9 cellular contexts compared by ENCODE assay signal in genomic region chr10:5948999-5949759, GRCh38. TPM values are rescaled to one million over a fixed set of nuclear protein-coding genes. Genes with fewer than 3 reads are reported as not detected.
DNase-seq lines count a peak whose midpoint lies in the region; ATAC-seq, FAIRE-seq and TF ChIP-seq lines count a peak whose summit lies in the region.
"Had no signal": no experiment of that assay in that cellular context is flagged by ENCODE, and none has a peak within 500 bp of the region (broad histone marks: within the 10 kb centered on the region; RNA-seq: fewer than 3 reads in every experiment).

No MANE protein-coding gene starts in this region.

- no peak overlapping the region for H3K9ac ChIP-seq in adipocyte (ENCODE audit: low read length)

- no peak overlapping the region for H3K27ac ChIP-seq in hepatocyte

- no peaks in the 10 kb centered on the region for H3K9me2 ChIP-seq in hepatocyte (replicated peaks; ENCODE audit: insufficient read depth)

- H3K27me3 ChIP-seq in adipocyte (replicated peaks; ENCODE audit: control insufficient read depth, insufficient read depth, low read length), result no peaks in the 10 kb centered on the region
- no peaks in the 10 kb centered on the region for H3K27me3 ChIP-seq in hepatocyte

- no peaks in the 10 kb centered on the region for H3K36me3 ChIP-seq in adipocyte (ENCODE audit: control insufficient read depth, insufficient read depth, low read length, severe bottlenecking)
- H3K36me3 ChIP-seq in hepatocyte (replicated peaks; ENCODE audit: insufficient read depth, low read depth), result no peaks in the 10 kb centered on the region

- peak; percentile 57 for TF ChIP-seq CTCF in hepatocyte (IDR thresholded peaks at IDR 0.05; ENCODE audit: poor library complexity)

- H3K9me3 ChIP-seq in adipocyte (ENCODE audit: control insufficient read depth, low read length) (no peaks in the 10 kb centered on the region), hepatocyte (ENCODE audit: low read depth) (no peaks in the 10 kb centered on the region)

- H4K20me1 ChIP-seq in hepatocyte (ENCODE audit: insufficient read depth, poor library complexity, severe bottlenecking), result no peaks in the 10 kb centered on the region

- TF ChIP-seq POLR2A in GM12891 (IDR thresholded peaks at IDR 0.05; ENCODE audit: low read depth, low read length), result no peak

- FAIRE-seq in GM12891 (lab: Jason Lieb, UNC), result no peak

- no peak for ATAC-seq in GM19467 (IDR thresholded peaks at IDR 0.05; ENCODE audit: unreplicated experiment)
- ATAC-seq: CD8-positive, alpha-beta T cell had no signal

- H3K4me1 ChIP-seq in adipocyte (ENCODE audit: control insufficient read depth, insufficient read depth, low read length), result peaks cover 29% of the 10 kb centered on the region
- H3K4me1 ChIP-seq in hepatocyte (ENCODE audit: insufficient read depth), result peaks cover 7% of the 10 kb centered on the region

- 48% methylated on average over 14 of the region's 14 CpGs for WGBS in hepatocyte (ENCODE audit: low lambda C conversion rate, missing lambda C conversion rate)

- H3K4me3 ChIP-seq in adipocyte (ENCODE audit: low read length) (no peak overlapping the region), hepatocyte (no peak overlapping the region)

- no peak overlapping the region for H2AFZ ChIP-seq in hepatocyte

- peak; percentile 20 for DNase-seq in NCI-H748 (lab: John Stamatoyannopoulos, UW; ENCODE audit: unreplicated experiment)
- DNase-seq in NCI-H748 treated with DMSO at 0.1 percent for 48 hours (lab: John Stamatoyannopoulos, UW), result no peak
- peak; percentile 30 for DNase-seq in NCI-H2227 (lab: John Stamatoyannopoulos, UW; ENCODE audit: unreplicated experiment)
- peak; percentile 67 for DNase-seq in adipocyte (ENCODE audit: low read depth)
- DNase-seq in hepatocyte (ENCODE audit: low spot score), result peak; percentile 57
- peak; percentile 29 to 41 for DNase-seq in stimulated activated CD4-positive, alpha-beta T cell treated with anti-CD3 and anti-CD28 coated beads, Interleukin-2, amount 100 ng/mL, for 24 hours
- no peak for DNase-seq in GM12891 (ENCODE audit: insufficient read length, low spot score)

- no peaks in the 10 kb centered on the region for H3K79me2 ChIP-seq in hepatocyte

- H3K4me2 ChIP-seq in hepatocyte, result no peak overlapping the region

TF ChIP-seq in GM12891, 5 proteins besides CTCF, POLR2A, EP300 and RAD21:
- TF ChIP-seq TAF1 (IDR thresholded peaks at IDR 0.05; ENCODE audit: low read depth, low read length), result no peak
- no peak for TF ChIP-seq POU2F2 (IDR thresholded peaks at IDR 0.05; ENCODE audit: low read depth, low read length)
- TF ChIP-seq PAX5 (IDR thresholded peaks at IDR 0.05; ENCODE audit: insufficient read depth, low read length, severe bottlenecking), result no peak
- no peak for TF ChIP-seq POLR2AphosphoS5 (IDR thresholded peaks at IDR 0.05; ENCODE audit: low read depth, low read length)
- TF ChIP-seq SPI1 (IDR thresholded peaks at IDR 0.05; ENCODE audit: low read depth, low read length), result no peak

RNA-seq across cellular contexts. Expression of gene IL15RA, which starts 28.2 kb away (rescaled TPM):
- total RNA-seq in hepatocyte, result 2.4 and 4.1 TPM in 2 replicates
- polyA plus RNA-seq in hepatocyte, result 3.8 and 4.2 TPM in 2 replicates
- 7.4 TPM for polyA plus RNA-seq in GM12891 (2012; ENCODE audit: low read depth, missing spikeins)

RNA-seq across cellular contexts. Expression of gene FBH1, which starts 59.1 kb away (rescaled TPM):
- total RNA-seq in hepatocyte, result 66.1 and 66.4 TPM in 2 replicates
- polyA plus RNA-seq in hepatocyte, result 72.9 and 80.3 TPM in 2 replicates
- 33.5 TPM for polyA plus RNA-seq in GM12891 (2012; ENCODE audit: low read depth, missing spikeins)

RNA-seq across cellular contexts. Expression of gene ANKRD16, which starts 59.5 kb away (rescaled TPM):
- total RNA-seq in hepatocyte, result 4.6 and 6.8 TPM in 2 replicates
- 11.5 and 15.7 TPM in 2 replicates for polyA plus RNA-seq in hepatocyte
- 5.1 TPM for polyA plus RNA-seq in GM12891 (2012; ENCODE audit: low read depth, missing spikeins)

Comparison
In these comparisons a context has a peak if more than half of its experiments do, and no peak if none do; other contexts are left out.
1. DNase-seq: peak in NCI-H748 (single experiment), NCI-H2227 (single experiment), adipocyte (single experiment), hepatocyte (single experiment) and stimulated activated CD4-positive, alpha-beta T cell treated with anti-CD3 and anti-CD28 coated beads, Interleukin-2, amount 100 ng/mL, for 24 hours (2 of 2); none in NCI-H748 treated with DMSO at 0.1 percent for 48 hours (single experiment) and GM12891 (single experiment).